21 cellular contexts compared by ENCODE assay signal in genomic region chr7:154255324-154255723, GRCh38.
"Had no signal": no experiment of that assay in that cellular context is flagged by ENCODE, and none has a peak within 500 bp of the region (broad histone marks: within the 10 kb centered on the region; RNA-seq: fewer than 3 reads in every experiment).

No MANE protein-coding gene starts in this region.

- DNase-seq: activated CD4-positive, alpha-beta T cell treated with anti-CD3 and anti-CD28 coated beads, Interleukin-2, amount 50 U/mL, for 1 hour; activated CD8-positive, alpha-beta memory T cell treated with anti-CD3 and anti-CD28 coated beads for 24 hours; activated naive CD4-positive, alpha-beta T cell; activated naive CD8-positive, alpha-beta T cell treated with anti-CD3 and anti-CD28 coated beads, Interleukin-2, amount 50 U/mL, for 24 hours; aorta; cerebellar nuclear complex; erythroblast; left colon; nephron progenitor cell; occipital lobe; stimulated activated CD4-positive, alpha-beta T cell treated with anti-CD3 and anti-CD28 coated beads, Interleukin-4, amount 100 ng/mL, for 4 hours; stimulated activated CD8-positive, alpha-beta memory T cell treated with anti-CD3 and anti-CD28 coated beads, Interleukin-4, amount 100 ng/mL, for 48 hours; stimulated activated naive CD8-positive, alpha-beta T cell treated with anti-CD3 and anti-CD28 coated beads, Interleukin-15, Interleukin-2, amounts not matched to agents 100 U/mL and 50 U/mL, for 24 hours; trophoblast cell had no signal

- H3K27me3 Mint-ChIP-seq: activated naive CD8-positive, alpha-beta T cell treated with anti-CD3 and anti-CD28 coated beads, Interleukin-2, amount 50 U/mL, for 24 hours; dendritic cell treated with granulocyte-macrophage colony-stimulating factor and Interleukin-4, amounts not matched to agents 40 ng/mL and 50 ng/mL, for 4 days had no signal

- H3K36me3 ChIP-seq: gastroesophageal sphincter, right atrium auricular region had no signal

- H3K36me3 Mint-ChIP-seq: mesothelial cell of epicardium had no signal

- H3K9me3 Mint-ChIP-seq: nephron progenitor cell had no signal

- H3K4me1 ChIP-seq: gastroesophageal sphincter, right atrium auricular region had no signal

- H3K4me1 Mint-ChIP-seq: activated naive CD8-positive, alpha-beta T cell treated with anti-CD3 and anti-CD28 coated beads, Interleukin-2, amount 50 U/mL, for 24 hours; nephron progenitor cell had no signal

- H3K27me3 ChIP-seq: gastroesophageal sphincter, right atrium auricular region had no signal

- H3K4me3 ChIP-seq: gastroesophageal sphincter, lung, right atrium auricular region, skin epidermis had no signal

- H3K27ac Mint-ChIP-seq: activated naive CD8-positive, alpha-beta T cell treated with anti-CD3 and anti-CD28 coated beads, Interleukin-2, amount 50 U/mL, for 24 hours; activated T-helper 1 cell treated with anti-CD3 and anti-CD28 coated beads, Interleukin-12 subunit alpha, Interleukin-12 subunit beta, Interleukin-2, Interleukin-4 antibody, amounts not matched to agents 30 ng/mL and 10 ng/mL and 1 ng/mL, durations not matched to agents 14 hours and 24 hours and 36 hours; dendritic cell treated with granulocyte-macrophage colony-stimulating factor and Interleukin-4, amounts not matched to agents 40 ng/mL and 50 ng/mL, for 4 days; mesothelial cell of epicardium; nephron progenitor cell had no signal

- H3K4me3 Mint-ChIP-seq: activated naive CD8-positive, alpha-beta T cell treated with anti-CD3 and anti-CD28 coated beads, Interleukin-2, amount 50 U/mL, for 24 hours; activated T-helper 1 cell treated with anti-CD3 and anti-CD28 coated beads, Interleukin-12 subunit alpha, Interleukin-12 subunit beta, Interleukin-2, Interleukin-4 antibody, amounts not matched to agents 30 ng/mL and 10 ng/mL and 1 ng/mL, durations not matched to agents 14 hours and 24 hours and 36 hours; dendritic cell treated with granulocyte-macrophage colony-stimulating factor and Interleukin-4, amounts not matched to agents 40 ng/mL and 50 ng/mL, for 4 days; mesothelial cell of epicardium; nephron progenitor cell had no signal

- H3K9me3 ChIP-seq: gastroesophageal sphincter, right atrium auricular region had no signal

- H3K27ac ChIP-seq: gastroesophageal sphincter, right atrium auricular region, skin epidermis had no signal
